15 cellular contexts compared by ENCODE assay signal in the genomic region with DNA sequence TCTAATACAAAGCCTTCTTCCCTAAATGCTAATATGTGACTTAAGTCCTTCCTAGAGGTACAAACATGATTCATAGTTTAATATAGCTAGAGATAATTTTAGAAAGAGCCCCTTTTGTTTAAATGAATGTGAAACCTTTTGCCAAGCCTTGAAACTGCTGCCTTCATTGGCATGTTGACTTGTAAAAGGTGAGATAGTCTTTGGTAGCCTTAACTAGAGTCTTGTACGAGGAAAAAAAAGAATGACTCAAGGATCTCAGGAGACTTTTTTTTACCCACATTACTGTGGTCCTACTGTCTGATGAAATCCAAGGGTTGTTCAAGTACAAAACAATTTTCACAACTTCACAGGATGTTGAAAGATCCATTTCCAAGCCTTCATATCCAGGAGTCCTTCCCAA.
DNase-seq lines count a peak whose midpoint lies in the region; ATAC-seq and TF ChIP-seq lines count a peak whose summit lies in the region.
"Had no signal": no experiment of that assay in that cellular context is flagged by ENCODE, and none has a peak within 500 bp of the region (broad histone marks: within the 10 kb centered on the region; RNA-seq: fewer than 3 reads in every experiment).

No MANE protein-coding gene starts in this region.

- no peaks in the 10 kb centered on the region for H3K27me3 ChIP-seq in esophagus squamous epithelium

- H3K27me3 Mint-ChIP-seq in Calu3 (ENCODE audit: unreplicated experiment), result no peaks in the 10 kb centered on the region

- H3K27ac ChIP-seq in esophagus squamous epithelium, result peak overlapping the region in 3 of 4 donors; percentile 16 to 45 (median 38)

- peaks cover 10% of the 10 kb centered on the region for H3K36me3 Mint-ChIP-seq in Calu3 (ENCODE audit: insufficient read depth, unreplicated experiment)
- H3K36me3 Mint-ChIP-seq: activated naive CD8-positive, alpha-beta T cell treated with anti-CD3 and anti-CD28 coated beads for 36 hours; CD8-positive, alpha-beta T cell; stimulated activated memory B cell treated with anti-CD40 and anti-IgM and Interleukin-4, amounts not matched to agents 10 μg/mL and 1 μg/mL and 100 μg/mL, for 72 hours had no signal

- WGBS in esophagus squamous epithelium, 2 donors, result 50 to 55% methylated on average over 1 of the region's 1 CpG

- H3K27ac Mint-ChIP-seq in Calu3 (ENCODE audit: unreplicated experiment), result peak overlapping the region; percentile 95
- H3K27ac Mint-ChIP-seq: activated naive CD8-positive, alpha-beta T cell treated with anti-CD3 and anti-CD28 coated beads for 36 hours; CD8-positive, alpha-beta T cell; stimulated activated memory B cell treated with anti-CD40 and anti-IgM and Interleukin-4, amounts not matched to agents 10 μg/mL and 1 μg/mL and 100 μg/mL, for 72 hours had no signal

- H3K9me3 ChIP-seq in esophagus squamous epithelium, result no peaks in the 10 kb centered on the region

- ATAC-seq in HG02571 (IDR thresholded peaks at IDR 0.05; ENCODE audit: unreplicated experiment), result no peak
- ATAC-seq: CD8-positive, alpha-beta T cell; stimulated activated memory B cell treated with anti-CD40 and anti-IgM and Interleukin-4, amounts not matched to agents 10 μg/mL and 1 μg/mL and 100 μg/mL, for 72 hours had no signal

- no peak overlapping the region for H3K4me3 ChIP-seq in esophagus squamous epithelium

- CTCF ChIA-PET in Calu3 (lab: Charles Lee), result interaction anchor here (1.7 kb wide), 1 partner anchor 59 kb away, joined by 3 read pairs; no protein-coding TSS in a partner anchor

- peaks cover 54% of the 10 kb centered on the region for H3K4me1 Mint-ChIP-seq in Calu3 (ENCODE audit: low read depth, unreplicated experiment)
- H3K4me1 Mint-ChIP-seq: stimulated activated memory B cell treated with anti-CD40 and anti-IgM and Interleukin-4, amounts not matched to agents 10 μg/mL and 1 μg/mL and 100 μg/mL, for 72 hours had no signal

- peaks cover 6% of the 10 kb centered on the region for H3K9me3 Mint-ChIP-seq in Calu3 (ENCODE audit: low read depth, unreplicated experiment)
- H3K9me3 Mint-ChIP-seq: activated naive CD8-positive, alpha-beta T cell treated with anti-CD3 and anti-CD28 coated beads for 36 hours; CD8-positive, alpha-beta T cell; stimulated activated memory B cell treated with anti-CD40 and anti-IgM and Interleukin-4, amounts not matched to agents 10 μg/mL and 1 μg/mL and 100 μg/mL, for 72 hours had no signal

- H3K4me1 ChIP-seq in esophagus squamous epithelium, result no peaks in the 10 kb centered on the region

- no peak for TF ChIP-seq POLR2A in esophagus squamous epithelium (IDR thresholded peaks at IDR 0.05)

- DNase-seq in Calu3, result no peak
- DNase-seq in NCI-H226, result peak; percentile 82
- DNase-seq in esophagus squamous epithelium (lab: John Stamatoyannopoulos, UW), result no peak
- peak; percentile 78 for DNase-seq in renal cortical epithelial cell (ENCODE audit: low read depth)
- no peak for DNase-seq in GM13977 (ENCODE audit: low spot score)
- no peak for DNase-seq in effector CD4-positive, alpha-beta T cell
- DNase-seq in NCI-H345 treated with DMSO at 0.1 percent for 48 hours (lab: John Stamatoyannopoulos, UW; ENCODE audit: unreplicated experiment), result no peak
- DNase-seq: activated naive CD8-positive, alpha-beta T cell treated with anti-CD3 and anti-CD28 coated beads for 36 hours; CD8-positive, alpha-beta T cell; NCI-H1092; NCI-H524 treated with DMSO at 0.1 percent for 48 hours; posterior cingulate gyrus; stimulated activated CD4-positive, alpha-beta T cell treated with anti-CD3 and anti-CD28 coated beads, Interleukin-2, amount 100 ng/mL, for 24 hours had no signal

- no peaks in the 10 kb centered on the region for H3K36me3 ChIP-seq in esophagus squamous epithelium

- intact Hi-C loops in Calu3 (cut with micrococcal nuclease; ENCODE audit: unreplicated experiment), result loop anchor here (1.0 kb wide), 1 partner anchor 57 kb away; no protein-coding TSS in a partner anchor
- intact Hi-C loops in esophagus squamous epithelium (cut with DNase I), result no loop called here

- H3K4me3 Mint-ChIP-seq in Calu3 (ENCODE audit: low read depth, unreplicated experiment), result no peak overlapping the region
- H3K4me3 Mint-ChIP-seq: activated naive CD8-positive, alpha-beta T cell treated with anti-CD3 and anti-CD28 coated beads for 36 hours; CD8-positive, alpha-beta T cell; stimulated activated memory B cell treated with anti-CD40 and anti-IgM and Interleukin-4, amounts not matched to agents 10 μg/mL and 1 μg/mL and 100 μg/mL, for 72 hours had no signal

- in situ Hi-C loops in GM13977 (cut with MboI; ENCODE audit: low pct_unique_long_range_greater_than_20kb, low sequenced_read_pairs, unreplicated experiment), result no loop called here

- TF ChIP-seq CTCF in Calu3 (IDR thresholded peaks at IDR 0.05; ENCODE audit: unreplicated experiment) (no peak), esophagus squamous epithelium (IDR thresholded peaks at IDR 0.05) (no peak), GM13977 (IDR thresholded peaks at IDR 0.05; ENCODE audit: extremely low read depth, insufficient read depth, missing control alignments) (no peak)

- no TSS peak for BruUV-seq in Calu3 (replicated peaks; lab: Mats Ljungman, UMichigan)

Comparison
In these comparisons a context has a peak if more than half of its experiments do, and no peak if none do; other contexts are left out.
1. DNase-seq: peak in NCI-H226 (single experiment) and renal cortical epithelial cell (single experiment); none in Calu3 (single experiment), esophagus squamous epithelium (single experiment), GM13977 (single experiment), effector CD4-positive, alpha-beta T cell (single experiment) and NCI-H345 treated with DMSO at 0.1 percent for 48 hours (single experiment).